Comparison of ENCODE assay signal across 9 cellular contexts in the genomic region with DNA sequence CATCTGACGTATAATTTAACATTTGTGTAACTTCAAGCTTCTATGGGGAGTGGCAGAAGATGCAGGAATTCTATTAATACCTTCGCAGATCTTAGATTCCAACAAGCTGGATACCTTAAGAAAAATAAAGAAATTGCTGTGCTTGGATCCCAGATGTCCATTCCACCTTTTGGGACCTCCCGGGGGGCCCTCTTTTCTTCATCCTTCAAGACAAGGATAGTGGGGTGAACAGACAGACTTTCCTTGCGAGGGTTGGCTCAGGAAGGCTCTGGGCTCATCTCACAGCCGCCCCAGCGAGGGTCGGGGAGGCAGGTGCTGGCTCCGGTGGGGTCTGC. TPM values are rescaled to one million over a fixed set of nuclear protein-coding genes. Genes with fewer than 3 reads are reported as not detected.
A peak's percentile ranks its signal among the peaks of the same experiment; 100 is the strongest.
DNase-seq lines count a peak whose midpoint lies in the region; ATAC-seq lines count a peak whose summit lies in the region.
"Had no signal": no experiment of that assay in that cellular context is flagged by ENCODE, and none has a peak within 500 bp of the region (broad histone marks: within the 10 kb centered on the region; RNA-seq: fewer than 3 reads in every experiment).

No MANE protein-coding gene starts in this region.

- peaks cover 23% of the 10 kb centered on the region for H3K27me3 ChIP-seq in HUES6 (ENCODE audit: control insufficient read depth, insufficient read depth, low read length)
- no peaks in the 10 kb centered on the region; the same call in 1 of the 2 replicates for H3K27me3 ChIP-seq in iPS DF 6.9 (ENCODE audit: control insufficient read depth, insufficient read depth, low read length)

- no peak for DNase-seq in activated CD8-positive, alpha-beta T cell treated with anti-CD3 and anti-CD28 coated beads, Interleukin-2, amount 10 ng/mL, durations not matched to agents 7 days and 5 days
- DNase-seq in iPS DF 6.9 (ENCODE audit: low read depth, low spot score) (no peak), NAMALWA (ENCODE audit: low spot score) (no peak), EL (no peak)
- no peak for DNase-seq in stimulated activated naive B cell treated with anti-CD40 and anti-IgM and Interleukin-4, amounts not matched to agents 10 μg/mL and 1 μg/mL and 100 μg/mL, for 72 hours
- DNase-seq: NCI-H748 treated with DMSO at 0.1 percent for 48 hours had no signal

- H3K27me3 Mint-ChIP-seq in activated CD8-positive, alpha-beta T cell treated with anti-CD3 and anti-CD28 coated beads, Interleukin-2, amount 10 ng/mL, durations not matched to agents 7 days and 5 days (ENCODE audit: low read depth): no peaks in the 10 kb centered on the region
- peaks cover 26 to 43% of the 10 kb centered on the region in 2 donors for H3K27me3 Mint-ChIP-seq in stimulated activated naive B cell treated with anti-CD40 and anti-IgM and Interleukin-4, amounts not matched to agents 10 μg/mL and 1 μg/mL and 100 μg/mL, for 72 hours

- no CpG with 5 or more reads among the region's 8 CpGs for WGBS in iPS DF 6.9 (ENCODE audit: insufficient coverage, insufficient read length)

- H3K4me1 ChIP-seq in HUES6 (ENCODE audit: control insufficient read depth, insufficient read depth, low read length): peaks cover 18% of the 10 kb centered on the region
- peaks cover 7% of the 10 kb centered on the region; the same call in 1 of the 2 replicates for H3K4me1 ChIP-seq in iPS DF 6.9 (ENCODE audit: control insufficient read depth, insufficient read depth, low read length)

- peaks cover 9% of the 10 kb centered on the region for H3K9me3 Mint-ChIP-seq in activated CD8-positive, alpha-beta T cell treated with anti-CD3 and anti-CD28 coated beads, Interleukin-2, amount 10 ng/mL, durations not matched to agents 7 days and 5 days (ENCODE audit: insufficient read depth)
- no peaks in the 10 kb centered on the region for H3K9me3 Mint-ChIP-seq in stimulated activated naive B cell treated with anti-CD40 and anti-IgM and Interleukin-4, amounts not matched to agents 10 μg/mL and 1 μg/mL and 100 μg/mL, for 72 hours

- peak overlapping the region; percentile 86 for H3K27ac Mint-ChIP-seq in activated CD8-positive, alpha-beta T cell treated with anti-CD3 and anti-CD28 coated beads, Interleukin-2, amount 10 ng/mL, durations not matched to agents 7 days and 5 days
- H3K27ac Mint-ChIP-seq in stimulated activated naive B cell treated with anti-CD40 and anti-IgM and Interleukin-4, amounts not matched to agents 10 μg/mL and 1 μg/mL and 100 μg/mL, for 72 hours: peak overlapping the region; percentile 25

- H3K36me3 Mint-ChIP-seq in activated CD8-positive, alpha-beta T cell treated with anti-CD3 and anti-CD28 coated beads, Interleukin-2, amount 10 ng/mL, durations not matched to agents 7 days and 5 days (ENCODE audit: low read depth): peaks cover 68% of the 10 kb centered on the region
- peaks cover 0 to 2% of the 10 kb centered on the region in 2 donors for H3K36me3 Mint-ChIP-seq in stimulated activated naive B cell treated with anti-CD40 and anti-IgM and Interleukin-4, amounts not matched to agents 10 μg/mL and 1 μg/mL and 100 μg/mL, for 72 hours

- POLR2A ChIA-PET in activated CD8-positive, alpha-beta T cell treated with anti-CD3 and anti-CD28 coated beads, Interleukin-2, amount 10 ng/mL, durations not matched to agents 7 days and 5 days (lab: Charles Lee): interaction anchor here (0.6 to 12.1 kb wide), 9 partner anchors 9 to 52 kb away, joined by 3 to 188 read pairs (median 4); a partner anchor contains a TSS

- peak overlapping the region; percentile 72 for H3K4me3 Mint-ChIP-seq in activated CD8-positive, alpha-beta T cell treated with anti-CD3 and anti-CD28 coated beads, Interleukin-2, amount 10 ng/mL, durations not matched to agents 7 days and 5 days
- H3K4me3 Mint-ChIP-seq in stimulated activated naive B cell treated with anti-CD40 and anti-IgM and Interleukin-4, amounts not matched to agents 10 μg/mL and 1 μg/mL and 100 μg/mL, for 72 hours: peak overlapping the region; percentile 77 to 81

- H3K4me1 Mint-ChIP-seq in activated CD8-positive, alpha-beta T cell treated with anti-CD3 and anti-CD28 coated beads, Interleukin-2, amount 10 ng/mL, durations not matched to agents 7 days and 5 days (ENCODE audit: low read depth): peaks cover 77% of the 10 kb centered on the region
- peaks cover 7 to 17% of the 10 kb centered on the region in 2 donors for H3K4me1 Mint-ChIP-seq in stimulated activated naive B cell treated with anti-CD40 and anti-IgM and Interleukin-4, amounts not matched to agents 10 μg/mL and 1 μg/mL and 100 μg/mL, for 72 hours

- no peak for ATAC-seq in activated CD8-positive, alpha-beta T cell treated with anti-CD3 and anti-CD28 coated beads, Interleukin-2, amount 10 ng/mL, durations not matched to agents 7 days and 5 days
- ATAC-seq in stimulated activated naive B cell treated with anti-CD40 and anti-IgM and Interleukin-4, amounts not matched to agents 10 μg/mL and 1 μg/mL and 100 μg/mL, for 72 hours (replicated peaks): no peak
- ATAC-seq in HG02884 (IDR thresholded peaks at IDR 0.05; ENCODE audit: unreplicated experiment): no peak
- ATAC-seq in HG03442 (IDR thresholded peaks at IDR 0.05; ENCODE audit: unreplicated experiment): no peak

- CTCF ChIA-PET in activated CD8-positive, alpha-beta T cell treated with anti-CD3 and anti-CD28 coated beads, Interleukin-2, amount 10 ng/mL, durations not matched to agents 7 days and 5 days (lab: Charles Lee): interaction anchor here (0.6 to 9.6 kb wide), 21 partner anchors 9 to 130 kb away, joined by 3 to 135 read pairs (median 5); a partner anchor contains a TSS

- no peaks in the 10 kb centered on the region for H3K36me3 ChIP-seq in HUES6 (ENCODE audit: control insufficient read depth, insufficient read depth, low read length)
- no peaks in the 10 kb centered on the region for H3K36me3 ChIP-seq in iPS DF 6.9 (ENCODE audit: control insufficient read depth, insufficient read depth, low read length)

- H3K4me3 ChIP-seq in HUES6 (ENCODE audit: low read depth, low read length) (peak overlapping the region; percentile 60), iPS DF 6.9 (ENCODE audit: low read length) (peak overlapping the region; percentile 45; the same call in 1 of the 2 replicates)

- no peaks in the 10 kb centered on the region for H3K9me3 ChIP-seq in HUES6 (ENCODE audit: control insufficient read depth, insufficient read depth, low read depth, low read length)
- no peaks in the 10 kb centered on the region for H3K9me3 ChIP-seq in iPS DF 6.9 (ENCODE audit: control insufficient read depth, insufficient read depth, low read length)

- H3K9ac ChIP-seq in HUES6 (ENCODE audit: low read length): no peak overlapping the region

- no peak overlapping the region for H3K27ac ChIP-seq in HUES6 (ENCODE audit: low read depth, low read length)
- no peak overlapping the region for H3K27ac ChIP-seq in iPS DF 6.9 (ENCODE audit: low read length)

RNA-seq across cellular contexts. Expression of a gene that starts 0.5 kb away (rescaled TPM):
- 10 to 100 TPM; 76.9 to 87.0 TPM for total RNA-seq in activated CD8-positive, alpha-beta T cell treated with anti-CD3 and anti-CD28 coated beads, Interleukin-2, amount 10 ng/mL, durations not matched to agents 7 days and 5 days

RNA-seq across cellular contexts. Expression of a gene that starts 39.1 kb away (rescaled TPM):
- 10 to 100 TPM; 72.4 to 74.5 TPM for total RNA-seq in activated CD8-positive, alpha-beta T cell treated with anti-CD3 and anti-CD28 coated beads, Interleukin-2, amount 10 ng/mL, durations not matched to agents 7 days and 5 days

RNA-seq across cellular contexts. Expression of a gene that starts 51.0 kb away (rescaled TPM):
- total RNA-seq in activated CD8-positive, alpha-beta T cell treated with anti-CD3 and anti-CD28 coated beads, Interleukin-2, amount 10 ng/mL, durations not matched to agents 7 days and 5 days: 10 to 100 TPM; 84.0 to 90.8 TPM
